ENCODE assay signal across 11 cellular contexts in genomic region chr6:95293257-95293656, GRCh38.
"Had no signal": no experiment of that assay in that cellular context is flagged by ENCODE, and none has a peak within 500 bp of the region (broad histone marks: within the 10 kb centered on the region; RNA-seq: fewer than 3 reads in every experiment).

No MANE protein-coding gene starts in this region.

- FAIRE-seq: H1, H54 had no signal

- DNase-seq: GM23248, GOT3, H7, H9, HCEC 1CT, HFFc6 had no signal

- H3K4me3 ChIP-seq: GM23248, GM23338, HAP-1 had no signal

- H2AFZ ChIP-seq: GM23248, GM23338 had no signal

- H3K4me1 ChIP-seq: HAP-1 had no signal

- H3K9ac ChIP-seq: GM23248 had no signal

- H3K9me3 Mint-ChIP-seq: GM23338, H9 had no signal

- ATAC-seq: HCT116 had no signal

- H3K36me3 ChIP-seq: HAP-1 had no signal

- H3K27ac ChIP-seq: GM23248 had no signal

- H3K4me2 ChIP-seq: GM23338 had no signal

- H3K4me3 Mint-ChIP-seq: GM23338, H9, HFFc6 had no signal

- H3K27ac Mint-ChIP-seq: HFFc6 had no signal

- H3K9me3 ChIP-seq: HAP-1 had no signal
